8 cellular contexts compared by ENCODE assay signal in genomic region chr2:8544786-8545631, GRCh38.
A peak's percentile ranks its signal among the peaks of the same experiment; 100 is the strongest.
DNase-seq lines count a peak whose midpoint lies in the region; ATAC-seq and TF ChIP-seq lines count a peak whose summit lies in the region.

No MANE protein-coding gene starts in this region.

- H3K4me1 ChIP-seq in sigmoid colon = peaks cover 0 to 15% (median 4%) of the 10 kb centered on the region in 4 donors

- no peak overlapping the region for H3K4me3 ChIP-seq in AG10803 (ENCODE audit: low read length)
- no peak overlapping the region for H3K4me3 ChIP-seq in sigmoid colon

- WGBS in sigmoid colon, 2 donors = 35 to 62% methylated on average over 25 of the region's 25 CpGs

- TF ChIP-seq CTCF in AG10803 (conservative IDR thresholded peaks at IDR 0.05; ENCODE audit: low read length) (peak; percentile 59), sigmoid colon (IDR thresholded peaks at IDR 0.05) (no peak)

- TF ChIP-seq POLR2A in sigmoid colon (IDR thresholded peaks at IDR 0.05) = no peak

- intact Hi-C loops in sigmoid colon (cut with DNase I) = no loop called here

- TF ChIP-seq EP300 in sigmoid colon (IDR thresholded peaks at IDR 0.05) = no peak

- DNase-seq in AG10803 (ENCODE audit: low read depth) = peak; percentile 93
- peak; percentile 94 for DNase-seq in OCI-M1 (lab: John Stamatoyannopoulos, UW)
- peak; percentile 77 for DNase-seq in activated T-cell treated with anti-CD3 and anti-CD28 coated beads, Interleukin-2, amount 50 U/mL, for 1 hour
- peak; percentile 85 for DNase-seq in germinal center (ENCODE audit: low spot score)
- peak; percentile 89 for DNase-seq in sigmoid colon
- no peak for DNase-seq in kidney glomerular epithelial cell (lab: John Stamatoyannopoulos, UW)

- no peaks in the 10 kb centered on the region for H3K36me3 ChIP-seq in sigmoid colon

- no peaks in the 10 kb centered on the region for H3K27me3 ChIP-seq in sigmoid colon

- H3K9me3 ChIP-seq in sigmoid colon = no peaks in the 10 kb centered on the region

- H3K27ac ChIP-seq in sigmoid colon = peak overlapping the region in 2 of 4 donors; percentile 26 to 53

- peak; percentile 39 for ATAC-seq in GM19023 (IDR thresholded peaks at IDR 0.05; ENCODE audit: unreplicated experiment)
- ATAC-seq in HG03108 (IDR thresholded peaks at IDR 0.05; ENCODE audit: unreplicated experiment) = peak; percentile 42
